In the genomic region with DNA sequence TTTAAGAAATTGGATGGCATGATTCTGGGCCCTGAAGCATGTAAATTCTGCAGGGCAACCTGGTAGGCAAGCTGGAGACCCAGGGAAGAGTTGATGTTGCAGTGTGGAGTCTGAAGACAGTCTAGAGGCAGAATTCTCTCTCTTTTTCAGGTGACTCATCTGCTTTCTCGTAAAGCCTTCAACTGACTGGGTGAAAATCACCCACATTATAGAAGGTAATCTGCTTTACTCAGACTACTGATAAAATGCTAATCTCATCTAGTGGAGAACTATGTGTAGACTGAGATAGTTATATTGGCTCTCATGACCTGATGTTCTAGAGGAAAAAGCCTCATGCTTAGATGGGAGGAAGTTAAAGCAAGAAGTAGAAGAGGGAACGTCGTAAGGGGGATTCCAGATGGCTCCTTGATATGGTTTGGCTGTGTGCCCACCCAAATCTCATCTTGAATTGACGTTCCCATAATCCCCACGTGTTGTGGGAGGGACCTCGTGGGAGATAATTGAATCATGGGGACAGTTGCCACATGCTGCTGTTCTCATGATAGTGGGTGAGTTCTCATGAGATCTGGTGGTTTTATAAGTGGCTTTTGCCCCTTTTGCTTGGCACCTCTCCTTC, we compare ENCODE assay signal across 13 cellular contexts.
DNase-seq lines count a peak whose midpoint lies in the region; ATAC-seq and TF ChIP-seq lines count a peak whose summit lies in the region.
"Had no signal": no experiment of that assay in that cellular context is flagged by ENCODE, and none has a peak within 500 bp of the region (broad histone marks: within the 10 kb centered on the region; RNA-seq: fewer than 3 reads in every experiment).

No MANE protein-coding gene starts in this region.

- peaks cover 13% of the 10 kb centered on the region for H3K4me1 Mint-ChIP-seq in CD8-positive, alpha-beta T cell (ENCODE audit: low read depth)
- peaks cover 4% of the 10 kb centered on the region for H3K4me1 Mint-ChIP-seq in T-helper 2 cell treated with Interferon-gamma antibody and Interleukin-4, amounts not matched to agents 5 μg/mL and 100 μg/mL, for 36 hours (ENCODE audit: low read depth)
- H3K4me1 Mint-ChIP-seq in activated naive CD4-positive, alpha-beta T cell treated with anti-CD3 and anti-CD28 coated beads, Interleukin-2, amount 50 U/mL, for 24 hours, result peaks cover 33% of the 10 kb centered on the region

- DNase-seq in CD8-positive, alpha-beta T cell, result peak in 3 of 7 experiments; percentile 6 to 36 (median 13)
- peak; percentile 13 for DNase-seq in T-helper 2 cell treated with Interferon-gamma antibody and Interleukin-4, amounts not matched to agents 5 μg/mL and 100 μg/mL, for 36 hours (ENCODE audit: low spot score)
- DNase-seq in stimulated activated CD4-positive, alpha-beta T cell treated with anti-CD3 and anti-CD28 coated beads, Interleukin-4, amount 100 ng/mL, for 1 hour, result peak; percentile 33
- DNase-seq in effector CD4-positive, alpha-beta T cell, result no peak
- no peak for DNase-seq in left ventricle myocardium superior
- DNase-seq in vagina (ENCODE audit: extremely low spot score in 2 of 2), result no peak
- DNase-seq: body of pancreas; mesenchymal stem cell; NCI-H2107; sigmoid colon; stimulated activated naive CD4-positive, alpha-beta T cell treated with Interleukin-2 at 50 U/mL for 16 hours had no signal

- peaks cover 11% of the 10 kb centered on the region for H3K4me1 ChIP-seq in CD8-positive, alpha-beta T cell (ENCODE audit: insufficient read depth, low read length)
- no peaks in the 10 kb centered on the region for H3K4me1 ChIP-seq in vagina
- H3K4me1 ChIP-seq: body of pancreas, sigmoid colon had no signal

- TF ChIP-seq POLR2A in vagina (IDR thresholded peaks at IDR 0.05), result no peak

- POLR2A ChIA-PET in CD8-positive, alpha-beta T cell (lab: Charles Lee), result no interaction called here

- no peak overlapping the region for H3K4me3 Mint-ChIP-seq in CD8-positive, alpha-beta T cell
- no peak overlapping the region for H3K4me3 Mint-ChIP-seq in T-helper 2 cell treated with Interferon-gamma antibody and Interleukin-4, amounts not matched to agents 5 μg/mL and 100 μg/mL, for 36 hours
- peak overlapping the region; percentile 15 for H3K4me3 Mint-ChIP-seq in activated naive CD4-positive, alpha-beta T cell treated with anti-CD3 and anti-CD28 coated beads, Interleukin-2, amount 50 U/mL, for 24 hours

- no peak for ATAC-seq in CD8-positive, alpha-beta T cell
- ATAC-seq in left ventricle myocardium superior (no peak), GM18907 (IDR thresholded peaks at IDR 0.05; ENCODE audit: unreplicated experiment) (no peak)
- ATAC-seq: body of pancreas had no signal

- H3K4me3 ChIP-seq in CD8-positive, alpha-beta T cell (ENCODE audit: low read depth, low read length), result no peak overlapping the region
- no peak overlapping the region for H3K4me3 ChIP-seq in vagina
- H3K4me3 ChIP-seq: body of pancreas, sigmoid colon had no signal

- no peaks in the 10 kb centered on the region for H3K9me3 Mint-ChIP-seq in CD8-positive, alpha-beta T cell
- H3K9me3 Mint-ChIP-seq in T-helper 2 cell treated with Interferon-gamma antibody and Interleukin-4, amounts not matched to agents 5 μg/mL and 100 μg/mL, for 36 hours, result no peaks in the 10 kb centered on the region
- H3K9me3 Mint-ChIP-seq in activated naive CD4-positive, alpha-beta T cell treated with anti-CD3 and anti-CD28 coated beads, Interleukin-2, amount 50 U/mL, for 24 hours, result no peaks in the 10 kb centered on the region

- TF ChIP-seq CTCF in CD8-positive, alpha-beta T cell (IDR thresholded peaks at IDR 0.05), result no peak
- no peak for TF ChIP-seq CTCF in vagina (IDR thresholded peaks at IDR 0.05)

- intact Hi-C loops in CD8-positive, alpha-beta T cell (cut with DNase I, micrococcal nuclease), result loop anchor here in 1 of 2 experiments (10.0 kb wide), 1 partner anchor 343 kb away; no protein-coding TSS in a partner anchor
- intact Hi-C loops in left ventricle myocardium superior (cut with micrococcal nuclease), result no loop called here
- intact Hi-C loops in vagina (cut with DNase I), result no loop called here

- no peaks in the 10 kb centered on the region for H3K36me3 ChIP-seq in CD8-positive, alpha-beta T cell (ENCODE audit: insufficient read depth, low read length)
- H3K36me3 ChIP-seq in vagina, result no peaks in the 10 kb centered on the region
- H3K36me3 ChIP-seq: sigmoid colon had no signal

- no peaks in the 10 kb centered on the region for H3K27me3 ChIP-seq in CD8-positive, alpha-beta T cell (ENCODE audit: insufficient read depth, low read length)
- no peaks in the 10 kb centered on the region for H3K27me3 ChIP-seq in vagina
- H3K27me3 ChIP-seq: body of pancreas, sigmoid colon had no signal

- H3K27ac ChIP-seq in CD8-positive, alpha-beta T cell (ENCODE audit: low read depth, low read length), result no peak overlapping the region
- H3K27ac ChIP-seq in vagina, result no peak overlapping the region
- H3K27ac ChIP-seq: body of pancreas, sigmoid colon had no signal

- CTCF ChIA-PET in CD8-positive, alpha-beta T cell (lab: Charles Lee), result no interaction called here

- H3K27ac Mint-ChIP-seq in CD8-positive, alpha-beta T cell, result peak overlapping the region; percentile 58
- H3K27ac Mint-ChIP-seq in T-helper 2 cell treated with Interferon-gamma antibody and Interleukin-4, amounts not matched to agents 5 μg/mL and 100 μg/mL, for 36 hours, result no peak overlapping the region
- peak overlapping the region; percentile 91 for H3K27ac Mint-ChIP-seq in activated naive CD4-positive, alpha-beta T cell treated with anti-CD3 and anti-CD28 coated beads, Interleukin-2, amount 50 U/mL, for 24 hours

- H3K36me3 Mint-ChIP-seq in CD8-positive, alpha-beta T cell, result no peaks in the 10 kb centered on the region
- no peaks in the 10 kb centered on the region for H3K36me3 Mint-ChIP-seq in T-helper 2 cell treated with Interferon-gamma antibody and Interleukin-4, amounts not matched to agents 5 μg/mL and 100 μg/mL, for 36 hours (ENCODE audit: low read depth)
- H3K36me3 Mint-ChIP-seq in activated naive CD4-positive, alpha-beta T cell treated with anti-CD3 and anti-CD28 coated beads, Interleukin-2, amount 50 U/mL, for 24 hours, result no peaks in the 10 kb centered on the region

- H3K27me3 Mint-ChIP-seq in CD8-positive, alpha-beta T cell (ENCODE audit: low read depth), result no peaks in the 10 kb centered on the region
- no peaks in the 10 kb centered on the region for H3K27me3 Mint-ChIP-seq in T-helper 2 cell treated with Interferon-gamma antibody and Interleukin-4, amounts not matched to agents 5 μg/mL and 100 μg/mL, for 36 hours (ENCODE audit: low read depth)
- no peaks in the 10 kb centered on the region for H3K27me3 Mint-ChIP-seq in activated naive CD4-positive, alpha-beta T cell treated with anti-CD3 and anti-CD28 coated beads, Interleukin-2, amount 50 U/mL, for 24 hours

- no peaks in the 10 kb centered on the region for H3K9me3 ChIP-seq in CD8-positive, alpha-beta T cell (ENCODE audit: low read length)
- no peaks in the 10 kb centered on the region for H3K9me3 ChIP-seq in vagina
- H3K9me3 ChIP-seq: body of pancreas, sigmoid colon had no signal

Comparison
In these comparisons a context has a peak if more than half of its experiments do, and no peak if none do; other contexts are left out.
1. DNase-seq: peak in T-helper 2 cell treated with Interferon-gamma antibody and Interleukin-4, amounts not matched to agents 5 μg/mL and 100 μg/mL, for 36 hours (single experiment) and stimulated activated CD4-positive, alpha-beta T cell treated with anti-CD3 and anti-CD28 coated beads, Interleukin-4, amount 100 ng/mL, for 1 hour (single experiment); none in effector CD4-positive, alpha-beta T cell (single experiment), left ventricle myocardium superior (single experiment) and vagina (0 of 2).